15 cellular contexts compared by ENCODE assay signal in the genomic region with DNA sequence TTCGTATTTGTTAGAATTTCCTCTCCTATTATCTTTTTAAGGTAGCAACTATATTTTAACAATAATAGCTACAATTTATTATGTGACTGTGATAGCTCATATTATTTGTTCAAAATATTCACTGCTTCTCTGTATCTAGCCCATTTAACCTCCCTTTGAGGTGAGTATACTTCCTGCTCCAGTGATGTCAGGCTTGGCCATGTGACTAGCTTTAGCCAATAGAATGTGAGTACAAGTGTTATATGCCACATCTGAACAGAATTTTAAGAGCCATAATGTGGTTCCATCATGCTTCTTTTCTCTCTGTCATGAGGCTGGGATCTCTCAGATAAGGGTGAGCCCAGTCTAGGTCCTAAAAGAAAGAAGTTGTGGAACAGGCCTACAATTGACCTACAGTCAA.
DNase-seq lines count a peak whose midpoint lies in the region; ATAC-seq and TF ChIP-seq lines count a peak whose summit lies in the region.
"Had no signal": no experiment of that assay in that cellular context is flagged by ENCODE, and none has a peak within 500 bp of the region (broad histone marks: within the 10 kb centered on the region; RNA-seq: fewer than 3 reads in every experiment).

No MANE protein-coding gene starts in this region.

- CTCF ChIA-PET in SK-N-SH (lab: Yijun Ruan, JAX): interaction anchor here (0.6 to 1.6 kb wide), 3 partner anchors 10 to 394 kb away, joined by 3 read pairs; no protein-coding TSS in a partner anchor

- H3K9me3 Mint-ChIP-seq in nephron progenitor cell: no peaks in the 10 kb centered on the region
- H3K9me3 Mint-ChIP-seq: H9 had no signal

- no peak for TF ChIP-seq RAD21 in SK-N-SH (IDR thresholded peaks at IDR 0.05; ENCODE audit: low read length)
- TF ChIP-seq RAD21 in Ishikawa (IDR thresholded peaks at IDR 0.05; ENCODE audit: low read depth): no peak

- H3K4me2 ChIP-seq in SK-N-SH: no peak overlapping the region
- H3K4me2 ChIP-seq: BLaER1 had no signal

- H4K20me1 ChIP-seq in SK-N-SH (ENCODE audit: insufficient read depth): no peaks in the 10 kb centered on the region
- H4K20me1 ChIP-seq: BLaER1 had no signal

- no peaks in the 10 kb centered on the region for H3K4me1 Mint-ChIP-seq in nephron progenitor cell

- TF ChIP-seq CTCF in SK-N-SH (IDR thresholded peaks at IDR 0.05) (no peak), nephron progenitor cell (IDR thresholded peaks at IDR 0.05) (no peak)

- no peaks in the 10 kb centered on the region for H3K9me2 ChIP-seq in SK-N-SH

- peak overlapping the region; percentile 22 for H3K27ac Mint-ChIP-seq in nephron progenitor cell
- H3K27ac Mint-ChIP-seq: H9 had no signal

- no peaks in the 10 kb centered on the region; a peak in 1 of 4 replicates for H3K4me1 ChIP-seq in SK-N-SH (ENCODE audit: control insufficient read depth in 1 of 2, insufficient read depth in 2 of 2, low read depth in 1 of 2, low read length in 1 of 2)
- H3K4me1 ChIP-seq: BLaER1 had no signal

- peaks cover 6% of the 10 kb centered on the region for H3F3A ChIP-seq in SK-N-SH (replicated peaks; ENCODE audit: insufficient read depth)

- H3K9ac ChIP-seq in SK-N-SH: no peak overlapping the region
- H3K9ac ChIP-seq: BLaER1 had no signal

- H2AFZ ChIP-seq in SK-N-SH (ENCODE audit: low read depth): no peak overlapping the region

- DNase-seq in SK-N-SH: no peak
- peak; percentile 5 for DNase-seq in OCI-M1 (lab: John Stamatoyannopoulos, UW)
- no peak for DNase-seq in nephron progenitor cell
- DNase-seq in activated CD4-positive, alpha-beta T cell treated with anti-CD3 and anti-CD28 coated beads, Interleukin-2, amount 50 U/mL, for 48 hours: no peak
- no peak for DNase-seq in stimulated activated naive CD8-positive, alpha-beta T cell treated with anti-CD3 and anti-CD28 coated beads, Interleukin-15, Interleukin-2, amounts not matched to agents 100 U/mL and 50 U/mL, for 24 hours
- DNase-seq: AML-193, DMS53, GOT3, H9 had no signal

- POLR2A ChIA-PET in SK-N-SH (lab: Yijun Ruan, JAX): no interaction called here

- no peaks in the 10 kb centered on the region for H3K27me3 ChIP-seq in SK-N-SH (ENCODE audit: insufficient read depth)
- H3K27me3 ChIP-seq: BLaER1 had no signal

- 92% methylated on average over 1 of the region's 1 CpG for WGBS in SK-N-SH (ENCODE audit: low lambda C conversion rate)

- no peak overlapping the region for H3K27ac ChIP-seq in SK-N-SH (ENCODE audit: low read depth in 2 of 2, low read length in 1 of 2)
- H3K27ac ChIP-seq: 22Rv1, BLaER1 had no signal

- TF ChIP-seq EP300 in SK-N-SH (IDR thresholded peaks at IDR 0.05; ENCODE audit: borderline replicate concordance in 1 of 2, low read depth in 1 of 2, low read length in 1 of 2): no peak
- TF ChIP-seq EP300 in Ishikawa (IDR thresholded peaks at IDR 0.05; ENCODE audit: borderline replicate concordance): no peak

- H3K9me3 ChIP-seq in SK-N-SH: no peaks in the 10 kb centered on the region
- H3K9me3 ChIP-seq: BLaER1 had no signal

- ATAC-seq in SK-N-SH treated with all-trans-retinoic acid at 6 μM for 48 hours: no peak
- ATAC-seq in HG02763 (IDR thresholded peaks at IDR 0.05; ENCODE audit: unreplicated experiment): no peak
- ATAC-seq in stimulated activated naive CD8-positive, alpha-beta T cell treated with anti-CD3 and anti-CD28 coated beads, Interleukin-15, Interleukin-2, amounts not matched to agents 100 U/mL and 50 U/mL, for 24 hours: no peak
- ATAC-seq: GM12878 had no signal

- peaks cover 4% of the 10 kb centered on the region for H3K27me3 Mint-ChIP-seq in nephron progenitor cell (ENCODE audit: low read depth, poor library complexity)

- H3K36me3 ChIP-seq in SK-N-SH (replicated peaks in 1 of 2; ENCODE audit: control insufficient read depth in 1 of 2, insufficient read depth in 2 of 2, low read length in 1 of 2): no peaks in the 10 kb centered on the region
- H3K36me3 ChIP-seq: BLaER1 had no signal

- H3K79me2 ChIP-seq in SK-N-SH (ENCODE audit: insufficient read depth): no peaks in the 10 kb centered on the region

- no peaks in the 10 kb centered on the region for H3K36me3 Mint-ChIP-seq in nephron progenitor cell (ENCODE audit: low read depth)

- H3K4me3 ChIP-seq in SK-N-SH (ENCODE audit: low read depth in 2 of 2, low read length in 1 of 2): no peak overlapping the region
- H3K4me3 ChIP-seq: BLaER1, GM12878 had no signal

- no peak overlapping the region for H3K4me3 Mint-ChIP-seq in nephron progenitor cell
- H3K4me3 Mint-ChIP-seq: H9 had no signal

TF ChIP-seq in SK-N-SH, 30 proteins besides CTCF, POLR2A, EP300 and RAD21:
- TF ChIP-seq, protein P1, sequence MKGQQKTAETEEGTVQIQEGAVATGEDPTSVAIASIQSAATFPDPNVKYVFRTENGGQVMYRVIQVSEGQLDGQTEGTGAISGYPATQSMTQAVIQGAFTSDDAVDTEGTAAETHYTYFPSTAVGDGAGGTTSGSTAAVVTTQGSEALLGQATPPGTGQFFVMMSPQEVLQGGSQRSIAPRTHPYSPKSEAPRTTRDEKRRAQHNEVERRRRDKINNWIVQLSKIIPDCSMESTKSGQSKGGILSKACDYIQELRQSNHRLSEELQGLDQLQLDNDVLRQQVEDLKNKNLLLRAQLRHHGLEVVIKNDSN (IDR thresholded peaks at IDR 0.05; ENCODE audit: borderline replicate concordance, low read depth): peak; percentile 31; the same call in 1 of the 2 replicates
- TF ChIP-seq YY1 (IDR thresholded peaks at IDR 0.05; ENCODE audit: low read depth): no peak

TF ChIP-seq in SK-N-SH treated with all-trans-retinoic acid at 6 μM for 48 hours, 23 proteins besides CTCF, POLR2A, EP300 and RAD21:
- TF ChIP-seq ISL1 (CRISPR knock-in tag; IDR thresholded peaks at IDR 0.05) (no peak), PPARA (CRISPR knock-in tag; IDR thresholded peaks at IDR 0.05; ENCODE audit: borderline replicate concordance) (no peak), ZC3H10 (CRISPR knock-in tag; IDR thresholded peaks at IDR 0.05) (no peak), CREB5 (CRISPR knock-in tag; IDR thresholded peaks at IDR 0.05; ENCODE audit: low read depth) (no peak), TOX (CRISPR knock-in tag; IDR thresholded peaks at IDR 0.05; ENCODE audit: borderline replicate concordance) (no peak), ZNF8 (CRISPR knock-in tag; IDR thresholded peaks at IDR 0.05) (no peak), SNAI2 (CRISPR knock-in tag; IDR thresholded peaks at IDR 0.05) (no peak), ARNTL (CRISPR knock-in tag; IDR thresholded peaks at IDR 0.05; ENCODE audit: borderline replicate concordance, low read depth) (no peak), ZNF70 (CRISPR knock-in tag; IDR thresholded peaks at IDR 0.05) (no peak)

TF ChIP-seq in Ishikawa, 13 proteins besides CTCF, POLR2A, EP300 and RAD21:
- TF ChIP-seq, protein P1 (IDR thresholded peaks at IDR 0.05): peak; percentile 81
- TF ChIP-seq TEAD4 (IDR thresholded peaks at IDR 0.05): no peak
